In genomic region chr19:12884627-12884925, GRCh38 we compare ENCODE assay signal across 10 cellular contexts. TPM values are rescaled to one million over a fixed set of nuclear protein-coding genes. Genes with fewer than 3 reads are reported as not detected.
DNase-seq lines count a peak whose midpoint lies in the region; ATAC-seq, FAIRE-seq and TF ChIP-seq lines count a peak whose summit lies in the region.
"Had no signal": no experiment of that assay in that cellular context is flagged by ENCODE, and none has a peak within 500 bp of the region (broad histone marks: within the 10 kb centered on the region; RNA-seq: fewer than 3 reads in every experiment).

No MANE protein-coding gene starts in this region.

- H3K36me3 ChIP-seq in NT2/D1 (ENCODE audit: insufficient read depth, insufficient read length, low read length) (no peaks in the 10 kb centered on the region), duodenal mucosa (ENCODE audit: control insufficient read depth in 1 of 2, insufficient read depth in 2 of 2, low read length in 2 of 2) (no peaks in the 10 kb centered on the region), psoas muscle (ENCODE audit: insufficient read depth in 1 of 2, low read depth in 1 of 2) (no peaks in the 10 kb centered on the region)

- peaks cover 16% of the 10 kb centered on the region for H3K9me3 ChIP-seq in NT2/D1 (ENCODE audit: insufficient read depth, low read length)
- peaks cover 8 to 13% of the 10 kb centered on the region in 2 donors for H3K9me3 ChIP-seq in duodenal mucosa (ENCODE audit: control insufficient read depth in 1 of 2, low read length in 2 of 2)
- H3K9me3 ChIP-seq in psoas muscle, result no peaks in the 10 kb centered on the region

- H3K4me3 ChIP-seq in GM12864 (ENCODE audit: low read depth, low read length) (peak overlapping the region; percentile 49), NT2/D1 (ENCODE audit: insufficient read length, low read depth) (peak overlapping the region; percentile 63), duodenal mucosa (ENCODE audit: low read depth in 1 of 2, low read length in 2 of 2) (peak overlapping the region; percentile 61 to 67), psoas muscle (peak overlapping the region; percentile 63)

- H3K27me3 ChIP-seq in NT2/D1 (ENCODE audit: insufficient read depth, insufficient read length) (peaks cover 62% of the 10 kb centered on the region), duodenal mucosa (ENCODE audit: control insufficient read depth in 1 of 2, insufficient read depth in 2 of 2, low read length in 2 of 2) (no peaks in the 10 kb centered on the region), psoas muscle (ENCODE audit: insufficient read depth in 3 of 3, low read length in 2 of 3) (peaks cover 0 to 10% (median 2%) of the 10 kb centered on the region in 3 donors)

- FAIRE-seq in H54 (lab: Jason Lieb, UNC), result no peak
- FAIRE-seq: small intestine had no signal

- DNase-seq in GM12864 (ENCODE audit: low read depth), result no peak
- no peak for DNase-seq in NT2/D1 (ENCODE audit: low read depth, low spot score)
- no peak for DNase-seq in psoas muscle
- no peak for DNase-seq in NCI-H2227 treated with DMSO at 0.1 percent for 48 hours (lab: John Stamatoyannopoulos, UW)
- DNase-seq in NCI-H2029 (lab: John Stamatoyannopoulos, UW), result no peak
- DNase-seq in H54 (ENCODE audit: insufficient read length, low spot score), result no peak
- DNase-seq: DMS79 had no signal

- H3K27ac ChIP-seq in duodenal mucosa (ENCODE audit: low read depth, low read length) (no peak overlapping the region), psoas muscle (no peak overlapping the region)

- TF ChIP-seq CTCF in GM12864 (IDR thresholded peaks at IDR 0.05; ENCODE audit: low read depth, low read length, missing control alignments), result no peak
- no peak for TF ChIP-seq CTCF in psoas muscle (IDR thresholded peaks at IDR 0.05)

- H3K4me1 ChIP-seq in NT2/D1 (ENCODE audit: insufficient read depth, insufficient read length) (peaks cover 3% of the 10 kb centered on the region), duodenal mucosa (ENCODE audit: control insufficient read depth in 1 of 2, insufficient read depth in 2 of 2, low read length in 2 of 2) (peaks cover 0 to 18% of the 10 kb centered on the region in 2 donors), psoas muscle (peaks cover 15% of the 10 kb centered on the region)

- peak overlapping the region; percentile 65 for H3K9ac ChIP-seq in NT2/D1 (ENCODE audit: insufficient read length, low read depth)
- H3K9ac ChIP-seq in duodenal mucosa (ENCODE audit: low read depth in 1 of 2, low read length in 2 of 2), result no peak overlapping the region

- 63 to 72% (median 66%) methylated on average over 12 of the region's 12 CpGs for WGBS in psoas muscle, 3 donors

- intact Hi-C loops in psoas muscle (cut with DNase I), result no loop called here

- no peak for ATAC-seq in psoas muscle

- no peak for TF ChIP-seq POLR2A in H54 (IDR thresholded peaks at IDR 0.05; ENCODE audit: low read depth, low read length)

RNA-seq across cellular contexts. Expression of gene KLF1, which starts 2.4 kb away (rescaled TPM):
- total RNA-seq in psoas muscle, result under 1 TPM in 2 of 4 donors, not detected in 2; 0.34 to 0.37 TPM
- polyA plus RNA-seq in psoas muscle, result under 1 TPM in 1 of 3 donors, not detected in 2; 0.18 TPM
- total RNA-seq: mesenteric fat pad had no signal

RNA-seq across cellular contexts. Expression of gene DNASE2, which starts 3.3 kb away (rescaled TPM):
- 10 to 100 TPM in 2 of 4 donors, 1 to 10 TPM in 2; 5.5 to 23.0 (median 13.1) TPM for total RNA-seq in psoas muscle
- polyA plus RNA-seq in psoas muscle, result 10 to 100 TPM in 1 of 3 donors, 1 to 10 TPM in 2; 5.9 to 14.8 (median 7.5) TPM

RNA-seq across cellular contexts. Expression of gene GCDH, which starts 6.4 kb away (rescaled TPM):
- total RNA-seq in psoas muscle, result 10 to 100 TPM; 18.9 to 45.2 (median 31.2) TPM
- 10 to 100 TPM; 21.1 to 28.8 (median 21.9) TPM for polyA plus RNA-seq in psoas muscle

RNA-seq across cellular contexts. Expression of gene SYCE2, which starts 34.5 kb away (rescaled TPM):
- total RNA-seq in psoas muscle, result not detected
- polyA plus RNA-seq in psoas muscle, result under 1 TPM in 1 of 3 donors, not detected in 2; 0.05 TPM
- total RNA-seq: mesenteric fat pad had no signal

RNA-seq across cellular contexts. Expression of gene MAST1, which starts 46.3 kb away (rescaled TPM):
- total RNA-seq in psoas muscle, result not detected
- under 1 TPM; 0.09 to 0.13 (median 0.10) TPM for polyA plus RNA-seq in psoas muscle
